Comparison of ENCODE assay signal across 23 cellular contexts in genomic region chr18:59054892-59055291, GRCh38.
DNase-seq lines count a peak whose midpoint lies in the region; ATAC-seq, FAIRE-seq and TF ChIP-seq lines count a peak whose summit lies in the region.
"Had no signal": no experiment of that assay in that cellular context is flagged by ENCODE, and none has a peak within 500 bp of the region (broad histone marks: within the 10 kb centered on the region; RNA-seq: fewer than 3 reads in every experiment).

No MANE protein-coding gene starts in this region.

- H3K9me2 ChIP-seq in SU-DHL-6 (replicated peaks; ENCODE audit: insufficient read depth, low read length): no peaks in the 10 kb centered on the region

- peak overlapping the region; percentile 19 for H3K27ac Mint-ChIP-seq in type B pancreatic cell
- no peak overlapping the region for H3K27ac Mint-ChIP-seq in CD8-positive, alpha-beta memory T cell
- H3K27ac Mint-ChIP-seq: activated CD4-positive, alpha-beta T cell treated with anti-CD3 and anti-CD28 coated beads, Interleukin-2, amount 10 ng/mL, durations not matched to agents 24 days and 14 days; activated naive CD4-positive, alpha-beta T cell treated with anti-CD3 and anti-CD28 coated beads, Interleukin-2, amount 10 ng/mL, durations not matched to agents 7 days and 5 days; HFFc6 had no signal

- H3K36me3 ChIP-seq in mammary epithelial cell (ENCODE audit: insufficient read depth, low read length) (no peaks in the 10 kb centered on the region), SU-DHL-6 (ENCODE audit: low read length) (no peaks in the 10 kb centered on the region), pancreas (no peaks in the 10 kb centered on the region)
- no peaks in the 10 kb centered on the region for H3K36me3 ChIP-seq in CD8-positive, alpha-beta memory T cell (ENCODE audit: insufficient read depth, low read length)
- H3K36me3 ChIP-seq: brain microvascular endothelial cell, lower lobe of right lung, MG63, ovary, SJCRH30, spleen, uterus had no signal

- 0% methylated on average over 3 of the region's 4 CpGs for WGBS in mammary epithelial cell (ENCODE audit: low coverage, missing lambda C conversion rate)
- 55 to 56% methylated on average over 4 of the region's 4 CpGs for WGBS in pancreas, 2 donors

- no peaks in the 10 kb centered on the region for H3K79me2 ChIP-seq in mammary epithelial cell (ENCODE audit: insufficient read depth, low read length)
- H3K79me2 ChIP-seq in SU-DHL-6 (ENCODE audit: insufficient read depth, low read length): no peaks in the 10 kb centered on the region

- H3K27ac ChIP-seq in mammary epithelial cell (ENCODE audit: insufficient read depth, low read depth, low read length): no peak overlapping the region
- no peak overlapping the region for H3K27ac ChIP-seq in SU-DHL-6 (ENCODE audit: low read depth, low read length)
- H3K27ac ChIP-seq in pancreas: peak overlapping the region; percentile 8 to 62 (median 38)
- no peak overlapping the region for H3K27ac ChIP-seq in CD8-positive, alpha-beta memory T cell (ENCODE audit: low read depth, low read length)
- H3K27ac ChIP-seq: brain microvascular endothelial cell, lower lobe of right lung, ovary, SJCRH30, uterus had no signal

- H3K9ac ChIP-seq in mammary epithelial cell (ENCODE audit: insufficient read depth, low read length): no peak overlapping the region
- no peak overlapping the region for H3K9ac ChIP-seq in SU-DHL-6 (ENCODE audit: low read length)

- no peaks in the 10 kb centered on the region for H3K4me1 ChIP-seq in mammary epithelial cell (ENCODE audit: insufficient read depth, low read length)
- peaks cover 3 to 8% (median 5%) of the 10 kb centered on the region in 3 donors for H3K4me1 ChIP-seq in pancreas
- no peaks in the 10 kb centered on the region for H3K4me1 ChIP-seq in CD8-positive, alpha-beta memory T cell (ENCODE audit: insufficient read depth, low read length)
- H3K4me1 ChIP-seq: lower lobe of right lung, SJCRH30, uterus had no signal

- POLR2A ChIA-PET in CD8-positive, alpha-beta memory T cell (lab: Charles Lee): no interaction called here

- no peak overlapping the region for H3K4me3 Mint-ChIP-seq in type B pancreatic cell
- H3K4me3 Mint-ChIP-seq in CD8-positive, alpha-beta memory T cell: no peak overlapping the region
- H3K4me3 Mint-ChIP-seq: activated CD4-positive, alpha-beta T cell treated with anti-CD3 and anti-CD28 coated beads, Interleukin-2, amount 10 ng/mL, durations not matched to agents 24 days and 14 days; activated naive CD4-positive, alpha-beta T cell treated with anti-CD3 and anti-CD28 coated beads, Interleukin-2, amount 10 ng/mL, durations not matched to agents 7 days and 5 days; HFFc6; naive B cell had no signal

- H3K4me2 ChIP-seq in mammary epithelial cell (ENCODE audit: insufficient read depth, low read depth, low read length) (no peak overlapping the region), SU-DHL-6 (ENCODE audit: low read depth, low read length, poor library complexity, severe bottlenecking) (peak overlapping the region; percentile 52)

- H3K4me3 ChIP-seq in mammary epithelial cell (replicated peaks in 1 of 3; ENCODE audit: insufficient read depth in 1 of 3, low read depth in 2 of 3, low read length in 3 of 3) (no peak overlapping the region), SU-DHL-6 (ENCODE audit: insufficient read depth, low read length, poor library complexity, severe bottlenecking) (no peak overlapping the region), pancreas (no peak overlapping the region)
- H3K4me3 ChIP-seq in CD8-positive, alpha-beta memory T cell (ENCODE audit: low read length): no peak overlapping the region
- H3K4me3 ChIP-seq: lower lobe of right lung, MG63, ovary, SJCRH30, spleen, uterus had no signal

- TF ChIP-seq CTCF in mammary epithelial cell (conservative IDR thresholded peaks at IDR 0.05 in 1 of 2, IDR thresholded peaks at IDR 0.05 in 1 of 2; ENCODE audit: extremely low read depth in 1 of 2, insufficient read depth in 1 of 2, low read depth in 1 of 2, low read length in 2 of 2) (no peak), SU-DHL-6 (IDR thresholded peaks at IDR 0.05; ENCODE audit: insufficient read depth, low read length, poor library complexity, severe bottlenecking) (no peak), pancreas (IDR thresholded peaks at IDR 0.05) (no peak), type B pancreatic cell (conservative IDR thresholded peaks at IDR 0.05) (no peak)

- H3K27me3 ChIP-seq in mammary epithelial cell (ENCODE audit: insufficient read depth, low read length) (no peaks in the 10 kb centered on the region), SU-DHL-6 (ENCODE audit: low read length) (no peaks in the 10 kb centered on the region), pancreas (no peaks in the 10 kb centered on the region)
- H3K27me3 ChIP-seq in CD8-positive, alpha-beta memory T cell (ENCODE audit: insufficient read depth, low read length, poor library complexity, severe bottlenecking): no peaks in the 10 kb centered on the region
- H3K27me3 ChIP-seq: brain microvascular endothelial cell, MG63, ovary, SJCRH30, uterus had no signal

- H3K9me3 ChIP-seq in mammary epithelial cell (replicated peaks; ENCODE audit: insufficient read depth, low read length): no peaks in the 10 kb centered on the region
- no peaks in the 10 kb centered on the region for H3K9me3 ChIP-seq in SU-DHL-6 (ENCODE audit: insufficient read depth, low read length)
- H3K9me3 ChIP-seq in pancreas: no peaks in the 10 kb centered on the region
- no peaks in the 10 kb centered on the region for H3K9me3 ChIP-seq in CD8-positive, alpha-beta memory T cell (ENCODE audit: low read length)
- H3K9me3 ChIP-seq: lower lobe of right lung, MG63, ovary, SJCRH30, spleen, uterus had no signal

- H2AFZ ChIP-seq in mammary epithelial cell (ENCODE audit: low read depth, low read length): no peak overlapping the region
- H2AFZ ChIP-seq in SU-DHL-6 (ENCODE audit: low read depth, low read length, severe bottlenecking): no peak overlapping the region

- in situ Hi-C loops in T47D (cut with HindIII; ENCODE audit: low pct_unique_long_range_greater_than_20kb, low sequenced_read_pairs) (no loop called here), mammary epithelial cell (cut with MboI; ENCODE audit: low sequenced_read_pairs in 2 of 2) (loop anchor here in 1 of 2 donors (5.0 to 25.0 kb wide), 2 partner anchors 273 to 568 kb away; no protein-coding TSS in a partner anchor)

- intact Hi-C loops in mammary epithelial cell (cut with micrococcal nuclease) (loop anchor here (5.0 kb wide), 3 partner anchors 63 to 528 kb away; no protein-coding TSS in a partner anchor), pancreas (cut with DNase I) (loop anchor here in 2 of 3 donors (5.0 kb wide), 2 partner anchors 273 to 278 kb away; no protein-coding TSS in a partner anchor)

- dilution Hi-C loops in mammary epithelial cell (cut with HindIII; ENCODE audit: low sequenced_read_pairs): loop anchor here (25.0 kb wide), 1 partner anchor 518 kb away; no protein-coding TSS in a partner anchor

- no peaks in the 10 kb centered on the region for H3K36me3 Mint-ChIP-seq in type B pancreatic cell
- H3K36me3 Mint-ChIP-seq in CD8-positive, alpha-beta memory T cell: no peaks in the 10 kb centered on the region
- H3K36me3 Mint-ChIP-seq: activated naive CD4-positive, alpha-beta T cell treated with anti-CD3 and anti-CD28 coated beads, Interleukin-2, amount 10 ng/mL, durations not matched to agents 7 days and 5 days; naive B cell had no signal

- H3F3A ChIP-seq in SU-DHL-6 (ENCODE audit: insufficient read depth): no peaks in the 10 kb centered on the region

- H4K20me1 ChIP-seq in mammary epithelial cell (ENCODE audit: insufficient read depth, low read length) (no peaks in the 10 kb centered on the region), SU-DHL-6 (ENCODE audit: low read depth, low read length) (no peaks in the 10 kb centered on the region)

- ATAC-seq in pancreas (peak; percentile 16 to 73 (median 52)), GM21737 (IDR thresholded peaks at IDR 0.05; ENCODE audit: unreplicated experiment) (no peak)
- ATAC-seq: lower lobe of right lung had no signal

- CTCF ChIA-PET in mammary epithelial cell (lab: Charles Lee; ENCODE audit: low non-redundant PET): no interaction called here
- CTCF ChIA-PET in CD8-positive, alpha-beta memory T cell (lab: Charles Lee): no interaction called here

- H3K9me3 Mint-ChIP-seq in type B pancreatic cell: no peaks in the 10 kb centered on the region
- no peaks in the 10 kb centered on the region for H3K9me3 Mint-ChIP-seq in CD8-positive, alpha-beta memory T cell
- H3K9me3 Mint-ChIP-seq: activated CD4-positive, alpha-beta T cell treated with anti-CD3 and anti-CD28 coated beads, Interleukin-2, amount 10 ng/mL, durations not matched to agents 24 days and 14 days; activated naive CD4-positive, alpha-beta T cell treated with anti-CD3 and anti-CD28 coated beads, Interleukin-2, amount 10 ng/mL, durations not matched to agents 7 days and 5 days; HFFc6 had no signal

- H3K27me3 Mint-ChIP-seq in type B pancreatic cell: peaks cover 3% of the 10 kb centered on the region
- H3K27me3 Mint-ChIP-seq in CD8-positive, alpha-beta memory T cell: peaks cover 5 to 8% of the 10 kb centered on the region in 2 donors

- H3K4me1 Mint-ChIP-seq in type B pancreatic cell (ENCODE audit: unreplicated experiment): peaks cover 17% of the 10 kb centered on the region
- no peaks in the 10 kb centered on the region for H3K4me1 Mint-ChIP-seq in CD8-positive, alpha-beta memory T cell
- H3K4me1 Mint-ChIP-seq: activated CD4-positive, alpha-beta T cell treated with anti-CD3 and anti-CD28 coated beads, Interleukin-2, amount 10 ng/mL, durations not matched to agents 24 days and 14 days; activated naive CD4-positive, alpha-beta T cell treated with anti-CD3 and anti-CD28 coated beads, Interleukin-2, amount 10 ng/mL, durations not matched to agents 7 days and 5 days had no signal

- no TSS peak for BruUV-seq in mammary epithelial cell (replicated peaks; lab: Mats Ljungman, UMichigan)

- FAIRE-seq in pancreas (lab: Jason Lieb, UNC): no peak
- FAIRE-seq: TTC549 had no signal

- DNase-seq in T47D (ENCODE audit: low read depth in 1 of 2, low spot score in 1 of 2) (peak; percentile 26 to 99), mammary epithelial cell (no peak), pancreas (peak in 2 of 6 donors; percentile 34 to 52), type B pancreatic cell (ENCODE audit: extremely low spot score, unreplicated experiment) (no peak), GDM1 (lab: John Stamatoyannopoulos, UW) (no peak)
- DNase-seq in CD8-positive, alpha-beta memory T cell: no peak
- DNase-seq: activated CD4-positive, alpha-beta T cell treated with anti-CD3 and anti-CD28 coated beads, Interleukin-2, amount 10 ng/mL, durations not matched to agents 24 days and 14 days; activated naive CD4-positive, alpha-beta T cell treated with anti-CD3 and anti-CD28 coated beads, Interleukin-2, amount 10 ng/mL, durations not matched to agents 7 days and 5 days; glutamatergic neuron; HFFc6; lower lobe of right lung; MG63; naive B cell; NCI-H1930; NCI-H510A; ovary; SJCRH30; spleen had no signal

Comparison
In these comparisons a context has a peak if more than half of its experiments do, and no peak if none do; other contexts are left out.
1. DNase-seq: peak in T47D (2 of 2); none in mammary epithelial cell (single experiment), type B pancreatic cell (single experiment), CD8-positive, alpha-beta memory T cell (0 of 5) and GDM1 (single experiment).
2. H3K27ac ChIP-seq: peak in pancreas (4 of 4); none in mammary epithelial cell (single experiment), SU-DHL-6 (single experiment) and CD8-positive, alpha-beta memory T cell (single experiment).